9 cellular contexts compared by ENCODE assay signal in the genomic region with DNA sequence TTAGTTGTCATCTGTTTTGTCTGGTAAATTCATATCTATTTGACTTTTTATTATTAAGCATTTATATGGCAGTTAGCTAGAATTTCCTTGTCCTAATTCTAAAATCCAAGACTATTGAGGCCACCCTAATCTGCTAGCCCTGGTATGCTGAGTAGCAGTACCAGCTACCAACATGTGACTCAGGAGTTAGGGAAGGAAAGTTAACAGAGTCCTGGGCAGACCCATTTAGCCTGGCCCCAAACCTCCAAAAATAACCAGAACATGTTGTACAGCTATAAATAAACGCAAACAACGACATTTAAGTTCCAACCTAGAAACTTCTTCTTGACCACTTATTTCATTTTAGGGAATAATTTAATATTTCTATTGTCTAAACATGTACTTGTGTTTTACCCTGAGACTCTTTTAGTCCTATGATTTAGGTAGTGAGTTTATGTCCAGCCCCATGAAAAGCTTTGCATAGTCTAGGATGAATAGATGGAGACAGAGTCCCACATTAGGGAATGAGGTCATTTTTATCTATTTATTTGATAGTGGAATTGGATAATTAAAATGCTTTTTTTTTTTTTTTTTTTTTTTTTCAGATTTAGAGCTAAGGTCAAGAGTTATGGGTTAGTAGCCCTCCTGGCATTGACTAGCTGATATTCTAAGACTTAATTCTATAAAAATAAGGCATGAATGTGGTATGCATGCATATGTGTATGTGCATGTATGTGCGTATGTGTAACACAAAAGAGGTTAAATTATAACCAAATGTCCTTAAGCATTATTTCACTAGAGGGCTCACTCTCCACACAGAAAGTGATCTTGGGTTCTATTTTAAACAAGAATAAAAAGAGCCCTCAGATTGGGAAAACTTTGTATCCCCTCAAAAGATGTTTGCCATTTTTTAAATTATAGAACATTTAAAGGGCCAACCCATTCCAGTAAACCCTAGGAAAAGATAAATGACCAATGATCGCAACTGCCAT.
DNase-seq lines count a peak whose midpoint lies in the region; ATAC-seq and TF ChIP-seq lines count a peak whose summit lies in the region.
"Had no signal": no experiment of that assay in that cellular context is flagged by ENCODE, and none has a peak within 500 bp of the region (broad histone marks: within the 10 kb centered on the region; RNA-seq: fewer than 3 reads in every experiment).

No MANE protein-coding gene starts in this region.

- H3K27ac ChIP-seq in left ventricle myocardium inferior (replicated peaks) = peak overlapping the region; percentile 76
- H3K27ac ChIP-seq in stomach smooth muscle (ENCODE audit: low read length) = peak overlapping the region; percentile 26

- DNase-seq in HT-29 (ENCODE audit: low spot score) = peak; percentile 32
- DNase-seq in adipocyte (ENCODE audit: low read depth) = peak; percentile 54
- DNase-seq in left ventricle myocardium inferior = no peak
- no peak for DNase-seq in germinal center (ENCODE audit: low spot score)
- no peak for DNase-seq in cortex of kidney (lab: John Stamatoyannopoulos, UW)
- DNase-seq: NCI-H774 had no signal

- peak; percentile 37 for TF ChIP-seq CTCF in left ventricle myocardium inferior (IDR thresholded peaks at IDR 0.05; ENCODE audit: borderline replicate concordance)

- no peaks in the 10 kb centered on the region for H3K27me3 ChIP-seq in adipocyte (replicated peaks; ENCODE audit: control insufficient read depth, insufficient read depth, low read length)
- no peaks in the 10 kb centered on the region for H3K27me3 ChIP-seq in left ventricle myocardium inferior (ENCODE audit: low read depth)
- H3K27me3 ChIP-seq in stomach smooth muscle (ENCODE audit: control insufficient read depth in 1 of 2, insufficient read depth in 2 of 2, low read length in 2 of 2) = no peaks in the 10 kb centered on the region

- ATAC-seq in GM19463 (IDR thresholded peaks at IDR 0.05; ENCODE audit: unreplicated experiment) = no peak
- ATAC-seq: activated naive CD4-positive, alpha-beta T cell treated with anti-CD3 and anti-CD28 coated beads, Interleukin-2, amount 50 U/mL, for 72 hours had no signal

- H3K36me3 ChIP-seq in adipocyte (ENCODE audit: control insufficient read depth, insufficient read depth, low read length, severe bottlenecking) (peaks cover 31% of the 10 kb centered on the region), left ventricle myocardium inferior (peaks cover 34% of the 10 kb centered on the region), stomach smooth muscle (ENCODE audit: control insufficient read depth in 2 of 2, insufficient read depth in 2 of 2, low read length in 2 of 2) (peaks cover 19% of the 10 kb centered on the region in 2 donors)

- H3K4me1 ChIP-seq in adipocyte (ENCODE audit: control insufficient read depth, insufficient read depth, low read length) (peaks cover 19% of the 10 kb centered on the region), left ventricle myocardium inferior (peaks cover 20% of the 10 kb centered on the region), stomach smooth muscle (ENCODE audit: control insufficient read depth, insufficient read depth, low read length) (peaks cover 5% of the 10 kb centered on the region)

- intact Hi-C loops in left ventricle myocardium inferior (cut with micrococcal nuclease) = no loop called here

- peak overlapping the region; percentile 13 for H3K4me3 ChIP-seq in adipocyte (ENCODE audit: low read length)
- no peak overlapping the region for H3K4me3 ChIP-seq in left ventricle myocardium inferior
- no peak overlapping the region for H3K4me3 ChIP-seq in stomach smooth muscle (ENCODE audit: low read length in 2 of 2)

- H3K9ac ChIP-seq in adipocyte (ENCODE audit: low read length) (peak overlapping the region; percentile 41), stomach smooth muscle (ENCODE audit: low read length in 2 of 2) (no peak overlapping the region)

- H3K9me3 ChIP-seq in adipocyte (ENCODE audit: control insufficient read depth, low read length) = no peaks in the 10 kb centered on the region
- no peaks in the 10 kb centered on the region for H3K9me3 ChIP-seq in left ventricle myocardium inferior (replicated peaks)
- H3K9me3 ChIP-seq in stomach smooth muscle (ENCODE audit: control insufficient read depth in 2 of 2, low read length in 2 of 2) = no peaks in the 10 kb centered on the region

Comparison
In these comparisons a context has a peak if more than half of its experiments do, and no peak if none do; other contexts are left out.
1. DNase-seq: peak in HT-29 (single experiment) and adipocyte (single experiment); none in left ventricle myocardium inferior (single experiment), germinal center (single experiment) and cortex of kidney (single experiment).